22 cellular contexts compared by ENCODE assay signal in the genomic region with DNA sequence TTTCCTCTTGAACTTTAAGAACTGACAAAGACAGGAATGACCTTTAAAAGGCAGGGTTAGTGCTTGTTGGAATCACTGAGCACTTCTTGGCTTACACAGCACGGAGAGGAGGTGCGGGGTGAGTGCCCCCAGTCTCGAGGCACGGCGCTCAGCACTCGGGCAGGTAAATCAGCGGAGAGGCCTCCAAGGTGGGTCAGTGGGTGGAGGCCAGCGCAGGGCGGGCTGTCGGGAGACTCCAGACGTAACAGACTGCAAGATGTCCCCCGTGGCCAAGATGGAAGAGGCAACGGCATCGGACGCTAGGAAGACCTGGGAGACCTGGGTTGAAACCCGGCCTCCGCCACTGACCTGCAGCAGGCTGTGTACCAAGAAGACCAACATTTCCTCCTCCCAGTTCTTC.
"Had no signal": no experiment of that assay in that cellular context is flagged by ENCODE, and none has a peak within 500 bp of the region (broad histone marks: within the 10 kb centered on the region; RNA-seq: fewer than 3 reads in every experiment).

No MANE protein-coding gene starts in this region.

- H3K4me3 Mint-ChIP-seq: activated CD4-positive, alpha-beta memory T cell treated with anti-CD3 and anti-CD28 coated beads, Interleukin-2, amount 10 ng/mL, durations not matched to agents 7 days and 5 days; activated T-helper 1 cell treated with anti-CD3 and anti-CD28 coated beads, Interleukin-12 subunit alpha, Interleukin-12 subunit beta, Interleukin-2, Interleukin-4 antibody, amounts not matched to agents 30 ng/mL and 10 ng/mL and 1 ng/mL, durations not matched to agents 14 hours and 24 hours and 36 hours; effector memory CD8-positive, alpha-beta T cell; T-helper 1 cell treated with Interleukin-12 subunit alpha and Interleukin-12 subunit beta and Interleukin-4 antibody, amounts not matched to agents 30 μg/mL and 1 μg/mL, for 36 hours had no signal

- H3K27ac Mint-ChIP-seq: activated CD4-positive, alpha-beta memory T cell treated with anti-CD3 and anti-CD28 coated beads, Interleukin-2, amount 10 ng/mL, durations not matched to agents 7 days and 5 days; activated naive CD8-positive, alpha-beta T cell; activated T-helper 1 cell treated with anti-CD3 and anti-CD28 coated beads, Interleukin-12 subunit alpha, Interleukin-12 subunit beta, Interleukin-2, Interleukin-4 antibody, amounts not matched to agents 30 ng/mL and 10 ng/mL and 1 ng/mL, durations not matched to agents 14 hours and 24 hours and 36 hours; effector memory CD8-positive, alpha-beta T cell; T-helper 1 cell treated with Interleukin-12 subunit alpha and Interleukin-12 subunit beta and Interleukin-4 antibody, amounts not matched to agents 30 μg/mL and 1 μg/mL, for 36 hours had no signal

- ATAC-seq: effector memory CD8-positive, alpha-beta T cell; gastroesophageal sphincter; heart left ventricle; left cardiac atrium; psoas muscle had no signal

- H3K27me3 Mint-ChIP-seq: activated CD4-positive, alpha-beta memory T cell treated with anti-CD3 and anti-CD28 coated beads, Interleukin-2, amount 10 ng/mL, durations not matched to agents 7 days and 5 days; activated naive CD8-positive, alpha-beta T cell; effector memory CD8-positive, alpha-beta T cell had no signal

- H3K9me3 Mint-ChIP-seq: activated CD4-positive, alpha-beta memory T cell treated with anti-CD3 and anti-CD28 coated beads, Interleukin-2, amount 10 ng/mL, durations not matched to agents 7 days and 5 days; activated T-helper 1 cell treated with anti-CD3 and anti-CD28 coated beads, Interleukin-12 subunit alpha, Interleukin-12 subunit beta, Interleukin-2, Interleukin-4 antibody, amounts not matched to agents 30 ng/mL and 10 ng/mL and 1 ng/mL, durations not matched to agents 14 hours and 24 hours and 36 hours; effector memory CD8-positive, alpha-beta T cell; T-helper 1 cell treated with Interleukin-12 subunit alpha and Interleukin-12 subunit beta and Interleukin-4 antibody, amounts not matched to agents 30 μg/mL and 1 μg/mL, for 36 hours had no signal

- DNase-seq: activated CD4-positive, alpha-beta memory T cell treated with anti-CD3 and anti-CD28 coated beads, Interleukin-2, amount 10 ng/mL, durations not matched to agents 7 days and 5 days; activated CD4-positive, alpha-beta T cell treated with anti-CD3 and anti-CD28 coated beads for 48 hours; activated gamma-delta T cell; amniotic stem cell; colonic mucosa; dorsolateral prefrontal cortex; effector memory CD8-positive, alpha-beta T cell; esophagus squamous epithelium; heart left ventricle; islet precursor cell; left cardiac atrium; psoas muscle; stimulated activated CD8-positive, alpha-beta memory T cell treated with anti-CD3 and anti-CD28 coated beads, Interleukin-4, amount 100 ng/mL, for 48 hours; stimulated activated naive CD4-positive, alpha-beta T cell; T1000; testis; trophoblast cell; uterus had no signal
